Comparison of ENCODE assay signal across 1 cellular context in the genomic region with DNA sequence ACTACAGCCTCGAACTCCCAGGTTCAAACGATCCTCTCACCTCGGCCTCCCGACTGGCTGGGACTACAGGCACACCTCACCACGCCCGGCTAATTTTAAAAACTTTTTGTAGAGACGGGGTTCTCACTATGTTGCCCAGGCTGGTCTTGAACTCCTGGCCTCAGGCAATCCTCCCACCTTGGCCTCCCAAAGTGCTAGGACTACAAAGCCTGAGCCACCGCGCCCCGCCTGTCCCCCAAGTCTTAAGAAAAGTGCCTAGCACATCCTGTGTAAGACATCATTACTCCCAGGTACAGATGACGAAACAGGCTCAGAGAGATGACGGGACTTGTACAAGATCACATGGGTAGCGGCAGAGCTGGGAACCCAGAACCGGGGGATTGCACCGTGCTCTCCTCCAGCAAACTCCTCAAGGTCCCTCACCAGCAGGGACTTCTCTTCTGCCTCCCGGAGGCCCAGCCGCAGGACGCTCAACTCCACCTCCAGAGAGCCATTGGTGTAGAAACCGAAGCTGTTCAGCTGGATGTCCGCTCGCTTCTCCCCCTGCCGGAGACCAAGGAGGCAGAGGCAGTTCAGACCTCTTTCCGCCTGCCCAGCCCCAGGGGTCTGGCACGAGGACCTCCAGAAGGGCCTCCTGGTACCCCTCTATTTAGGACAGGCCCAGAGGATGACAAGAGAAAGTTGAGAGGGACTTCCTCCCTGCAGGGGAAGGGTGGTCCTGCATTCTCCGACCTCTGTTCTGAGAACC.
A peak's percentile ranks its signal among the peaks of the same experiment; 100 is the strongest.
TF ChIP-seq lines count a peak whose summit lies in the region.

No MANE protein-coding gene starts in this region.

TF ChIP-seq in HepG2, 621 proteins besides CTCF, POLR2A, EP300 and RAD21 (continues in another document):
- TF ChIP-seq ZNF614 (CRISPR knock-in tag; IDR thresholded peaks at IDR 0.05; ENCODE audit: borderline replicate concordance), result 0 out of 2 replicates have a peak, but pooled peaks have one; percentile 31
- peak; percentile 46; the same call in 1 of the 2 replicates for TF ChIP-seq ELF3 (CRISPR knock-in tag; IDR thresholded peaks at IDR 0.05)
- no peak for TF ChIP-seq CHD2 (IDR thresholded peaks at IDR 0.05; ENCODE audit: low read depth, low read length)
- TF ChIP-seq, protein P1, sequence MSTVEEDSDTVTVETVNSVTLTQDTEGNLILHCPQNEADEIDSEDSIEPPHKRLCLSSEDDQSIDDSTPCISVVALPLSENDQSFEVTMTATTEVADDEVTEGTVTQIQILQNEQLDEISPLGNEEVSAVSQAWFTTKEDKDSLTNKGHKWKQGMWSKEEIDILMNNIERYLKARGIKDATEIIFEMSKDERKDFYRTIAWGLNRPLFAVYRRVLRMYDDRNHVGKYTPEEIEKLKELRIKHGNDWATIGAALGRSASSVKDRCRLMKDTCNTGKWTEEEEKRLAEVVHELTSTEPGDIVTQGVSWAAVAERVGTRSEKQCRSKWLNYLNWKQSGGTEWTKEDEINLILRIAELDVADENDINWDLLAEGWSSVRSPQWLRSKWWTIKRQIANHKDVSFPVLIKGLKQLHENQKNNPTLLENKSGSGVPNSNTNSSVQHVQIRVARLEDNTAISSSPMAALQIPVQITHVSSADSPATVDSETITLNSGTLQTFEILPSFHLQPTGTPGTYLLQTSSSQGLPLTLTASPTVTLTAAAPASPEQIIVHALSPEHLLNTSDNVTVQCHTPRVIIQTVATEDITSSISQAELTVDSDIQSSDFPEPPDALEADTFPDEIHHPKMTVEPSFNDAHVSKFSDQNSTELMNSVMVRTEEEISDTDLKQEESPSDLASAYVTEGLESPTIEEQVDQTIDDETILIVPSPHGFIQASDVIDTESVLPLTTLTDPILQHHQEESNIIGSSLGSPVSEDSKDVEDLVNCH (CRISPR knock-in tag; IDR thresholded peaks at IDR 0.05), result no peak
- TF ChIP-seq ZNF552 (CRISPR knock-in tag; IDR thresholded peaks at IDR 0.05; ENCODE audit: borderline replicate concordance), result no peak
- TF ChIP-seq, protein P2, sequence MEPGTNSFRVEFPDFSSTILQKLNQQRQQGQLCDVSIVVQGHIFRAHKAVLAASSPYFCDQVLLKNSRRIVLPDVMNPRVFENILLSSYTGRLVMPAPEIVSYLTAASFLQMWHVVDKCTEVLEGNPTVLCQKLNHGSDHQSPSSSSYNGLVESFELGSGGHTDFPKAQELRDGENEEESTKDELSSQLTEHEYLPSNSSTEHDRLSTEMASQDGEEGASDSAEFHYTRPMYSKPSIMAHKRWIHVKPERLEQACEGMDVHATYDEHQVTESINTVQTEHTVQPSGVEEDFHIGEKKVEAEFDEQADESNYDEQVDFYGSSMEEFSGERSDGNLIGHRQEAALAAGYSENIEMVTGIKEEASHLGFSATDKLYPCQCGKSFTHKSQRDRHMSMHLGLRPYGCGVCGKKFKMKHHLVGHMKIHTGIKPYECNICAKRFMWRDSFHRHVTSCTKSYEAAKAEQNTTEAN (CRISPR knock-in tag; conservative IDR thresholded peaks at IDR 0.05), result no peak
- TF ChIP-seq ZNF180 (CRISPR knock-in tag; IDR thresholded peaks at IDR 0.05; ENCODE audit: borderline replicate concordance, low read depth), result no peak
- 0 out of 2 replicates have a peak, but pooled peaks have one; percentile 64 for TF ChIP-seq ZNF563 (CRISPR knock-in tag; IDR thresholded peaks at IDR 0.05)
- TF ChIP-seq, protein P3, sequence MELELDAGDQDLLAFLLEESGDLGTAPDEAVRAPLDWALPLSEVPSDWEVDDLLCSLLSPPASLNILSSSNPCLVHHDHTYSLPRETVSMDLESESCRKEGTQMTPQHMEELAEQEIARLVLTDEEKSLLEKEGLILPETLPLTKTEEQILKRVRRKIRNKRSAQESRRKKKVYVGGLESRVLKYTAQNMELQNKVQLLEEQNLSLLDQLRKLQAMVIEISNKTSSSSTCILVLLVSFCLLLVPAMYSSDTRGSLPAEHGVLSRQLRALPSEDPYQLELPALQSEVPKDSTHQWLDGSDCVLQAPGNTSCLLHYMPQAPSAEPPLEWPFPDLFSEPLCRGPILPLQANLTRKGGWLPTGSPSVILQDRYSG (CRISPR knock-in tag; IDR thresholded peaks at IDR 0.05), result no peak
- TF ChIP-seq TCF12 (IDR thresholded peaks at IDR 0.05), result no peak
- no peak for TF ChIP-seq TCF12 (CRISPR knock-in tag; IDR thresholded peaks at IDR 0.05)
- no peak for TF ChIP-seq ZNF3 (CRISPR knock-in tag; IDR thresholded peaks at IDR 0.05)
- TF ChIP-seq GPN1 (CRISPR knock-in tag; IDR thresholded peaks at IDR 0.05; ENCODE audit: borderline replicate concordance), result no peak
- TF ChIP-seq ZNF747 (CRISPR knock-in tag; IDR thresholded peaks at IDR 0.05; ENCODE audit: borderline replicate concordance), result no peak
- TF ChIP-seq ZNF766 (CRISPR knock-in tag; IDR thresholded peaks at IDR 0.05; ENCODE audit: borderline replicate concordance), result no peak
- no peak for TF ChIP-seq ZNF607 (CRISPR knock-in tag; IDR thresholded peaks at IDR 0.05; ENCODE audit: borderline replicate concordance)
- no peak for TF ChIP-seq ZNF619 (CRISPR knock-in tag; IDR thresholded peaks at IDR 0.05)
- no peak for TF ChIP-seq ATM (IDR thresholded peaks at IDR 0.05; ENCODE audit: borderline replicate concordance)
- no peak for TF ChIP-seq ZNF850 (CRISPR knock-in tag; conservative IDR thresholded peaks at IDR 0.05)
- no peak for TF ChIP-seq PAX8 (CRISPR knock-in tag; IDR thresholded peaks at IDR 0.05; ENCODE audit: borderline replicate concordance)
- TF ChIP-seq SMARCE1 (IDR thresholded peaks at IDR 0.05; ENCODE audit: borderline replicate concordance), result no peak
- TF ChIP-seq SIN3B (IDR thresholded peaks at IDR 0.05; ENCODE audit: low read length), result no peak
- TF ChIP-seq SATB2 (CRISPR knock-in tag; IDR thresholded peaks at IDR 0.05), result 0 out of 2 replicates have a peak, but pooled peaks have one; percentile 41
- no peak for TF ChIP-seq ZNF350 (CRISPR knock-in tag; IDR thresholded peaks at IDR 0.05; ENCODE audit: borderline replicate concordance, low read depth)
- TF ChIP-seq, protein P4, sequence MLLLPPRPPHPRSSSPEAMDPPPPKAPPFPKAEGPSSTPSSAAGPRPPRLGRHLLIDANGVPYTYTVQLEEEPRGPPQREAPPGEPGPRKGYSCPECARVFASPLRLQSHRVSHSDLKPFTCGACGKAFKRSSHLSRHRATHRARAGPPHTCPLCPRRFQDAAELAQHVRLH (CRISPR knock-in tag; IDR thresholded peaks at IDR 0.05; ENCODE audit: borderline replicate concordance, low read depth), result 0 out of 2 replicates have a peak, but pooled peaks have one; percentile 57
- TF ChIP-seq, protein P5, sequence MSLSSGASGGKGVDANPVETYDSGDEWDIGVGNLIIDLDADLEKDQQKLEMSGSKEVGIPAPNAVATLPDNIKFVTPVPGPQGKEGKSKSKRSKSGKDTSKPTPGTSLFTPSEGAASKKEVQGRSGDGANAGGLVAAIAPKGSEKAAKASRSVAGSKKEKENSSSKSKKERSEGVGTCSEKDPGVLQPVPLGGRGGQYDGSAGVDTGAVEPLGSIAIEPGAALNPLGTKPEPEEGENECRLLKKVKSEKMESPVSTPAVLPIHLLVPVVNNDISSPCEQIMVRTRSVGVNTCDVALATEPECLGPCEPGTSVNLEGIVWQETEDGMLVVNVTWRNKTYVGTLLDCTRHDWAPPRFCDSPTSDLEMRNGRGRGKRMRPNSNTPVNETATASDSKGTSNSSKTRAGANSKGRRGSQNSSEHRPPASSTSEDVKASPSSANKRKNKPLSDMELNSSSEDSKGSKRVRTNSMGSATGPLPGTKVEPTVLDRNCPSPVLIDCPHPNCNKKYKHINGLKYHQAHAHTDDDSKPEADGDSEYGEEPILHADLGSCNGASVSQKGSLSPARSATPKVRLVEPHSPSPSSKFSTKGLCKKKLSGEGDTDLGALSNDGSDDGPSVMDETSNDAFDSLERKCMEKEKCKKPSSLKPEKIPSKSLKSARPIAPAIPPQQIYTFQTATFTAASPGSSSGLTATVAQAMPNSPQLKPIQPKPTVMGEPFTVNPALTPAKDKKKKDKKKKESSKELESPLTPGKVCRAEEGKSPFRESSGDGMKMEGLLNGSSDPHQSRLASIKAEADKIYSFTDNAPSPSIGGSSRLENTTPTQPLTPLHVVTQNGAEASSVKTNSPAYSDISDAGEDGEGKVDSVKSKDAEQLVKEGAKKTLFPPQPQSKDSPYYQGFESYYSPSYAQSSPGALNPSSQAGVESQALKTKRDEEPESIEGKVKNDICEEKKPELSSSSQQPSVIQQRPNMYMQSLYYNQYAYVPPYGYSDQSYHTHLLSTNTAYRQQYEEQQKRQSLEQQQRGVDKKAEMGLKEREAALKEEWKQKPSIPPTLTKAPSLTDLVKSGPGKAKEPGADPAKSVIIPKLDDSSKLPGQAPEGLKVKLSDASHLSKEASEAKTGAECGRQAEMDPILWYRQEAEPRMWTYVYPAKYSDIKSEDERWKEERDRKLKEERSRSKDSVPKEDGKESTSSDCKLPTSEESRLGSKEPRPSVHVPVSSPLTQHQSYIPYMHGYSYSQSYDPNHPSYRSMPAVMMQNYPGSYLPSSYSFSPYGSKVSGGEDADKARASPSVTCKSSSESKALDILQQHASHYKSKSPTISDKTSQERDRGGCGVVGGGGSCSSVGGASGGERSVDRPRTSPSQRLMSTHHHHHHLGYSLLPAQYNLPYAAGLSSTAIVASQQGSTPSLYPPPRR (CRISPR knock-in tag; IDR thresholded peaks at IDR 0.05; ENCODE audit: borderline replicate concordance), result no peak
- TF ChIP-seq NFKB2 (CRISPR knock-in tag; IDR thresholded peaks at IDR 0.05; ENCODE audit: borderline replicate concordance), result 0 out of 2 replicates have a peak, but pooled peaks have one; percentile 49
- TF ChIP-seq, protein P6, sequence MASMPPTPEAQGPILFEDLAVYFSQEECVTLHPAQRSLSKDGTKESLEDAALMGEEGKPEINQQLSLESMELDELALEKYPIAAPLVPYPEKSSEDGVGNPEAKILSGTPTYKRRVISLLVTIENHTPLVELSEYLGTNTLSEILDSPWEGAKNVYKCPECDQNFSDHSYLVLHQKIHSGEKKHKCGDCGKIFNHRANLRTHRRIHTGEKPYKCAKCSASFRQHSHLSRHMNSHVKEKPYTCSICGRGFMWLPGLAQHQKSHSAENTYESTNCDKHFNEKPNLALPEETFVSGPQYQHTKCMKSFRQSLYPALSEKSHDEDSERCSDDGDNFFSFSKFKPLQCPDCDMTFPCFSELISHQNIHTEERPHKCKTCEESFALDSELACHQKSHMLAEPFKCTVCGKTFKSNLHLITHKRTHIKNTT (CRISPR knock-in tag; IDR thresholded peaks at IDR 0.05), result no peak
- peak; percentile 13; the same call in 1 of the 2 replicates for TF ChIP-seq CEBPB (IDR thresholded peaks at IDR 0.05; ENCODE audit: borderline replicate concordance, low read depth, low read length)
- no peak for TF ChIP-seq ELF1 (CRISPR knock-in tag; IDR thresholded peaks at IDR 0.05)
- TF ChIP-seq BHLHE40 (IDR thresholded peaks at IDR 0.05; ENCODE audit: low read length), result no peak
- TF ChIP-seq TEAD2 (CRISPR knock-in tag; IDR thresholded peaks at IDR 0.05), result no peak
- TF ChIP-seq NFYC (CRISPR knock-in tag; IDR thresholded peaks at IDR 0.05), result no peak
- no peak for TF ChIP-seq AGO2 (optimal IDR thresholded peaks at IDR 0.05; ENCODE audit: low read depth, low read length)
- no peak for TF ChIP-seq NKX3-1 (CRISPR knock-in tag; IDR thresholded peaks at IDR 0.05)
- TF ChIP-seq FOSL2 (CRISPR knock-in tag; IDR thresholded peaks at IDR 0.05), result peak; percentile 31; the same call in 1 of the 2 replicates
- TF ChIP-seq MTA1 (CRISPR knock-in tag; IDR thresholded peaks at IDR 0.05; ENCODE audit: borderline replicate concordance), result no peak
- TF ChIP-seq POLR2AphosphoS2 (IDR thresholded peaks at IDR 0.05; ENCODE audit: low read depth, low read length), result no peak
- TF ChIP-seq PCBP2 (optimal IDR thresholded peaks at IDR 0.05; ENCODE audit: low read depth, low read length, poor library complexity, severe bottlenecking), result no peak
